ENCODE assay signal across 15 cellular contexts in the genomic region with DNA sequence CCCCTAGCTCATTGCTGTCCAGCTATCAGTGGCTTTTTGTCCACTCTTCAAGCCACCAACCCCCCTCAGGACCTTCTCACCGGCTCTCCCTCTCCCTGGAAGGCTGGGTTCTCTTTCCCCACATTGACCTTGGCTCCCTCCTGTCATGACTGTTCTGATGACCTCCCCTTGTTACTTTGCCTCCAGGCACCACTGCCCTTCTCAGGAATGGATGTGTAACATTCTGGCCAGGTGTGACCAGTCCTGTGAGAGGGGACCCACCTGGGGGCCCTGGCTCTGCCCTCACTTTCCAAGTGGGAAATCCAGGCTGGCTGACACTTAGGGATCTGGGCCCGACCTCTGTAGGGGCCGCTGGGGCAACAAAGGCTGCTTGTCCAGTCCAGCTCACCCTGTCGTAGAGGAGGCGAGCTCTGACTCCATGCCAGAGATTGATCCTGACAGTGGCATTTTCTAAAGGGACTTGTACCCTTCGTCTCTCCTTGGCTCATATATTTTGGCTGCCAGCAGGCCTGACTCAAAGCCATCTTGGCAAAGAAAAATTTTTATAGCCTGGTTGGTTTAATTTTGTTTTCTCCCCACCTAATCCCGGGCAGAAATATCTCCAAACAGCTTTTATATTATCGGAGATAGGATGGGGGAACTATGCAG. TPM values are rescaled to one million over a fixed set of nuclear protein-coding genes. Genes with fewer than 3 reads are reported as not detected.
DNase-seq lines count a peak whose midpoint lies in the region; ATAC-seq and TF ChIP-seq lines count a peak whose summit lies in the region.
"Had no signal": no experiment of that assay in that cellular context is flagged by ENCODE, and none has a peak within 500 bp of the region (broad histone marks: within the 10 kb centered on the region; RNA-seq: fewer than 3 reads in every experiment).

No MANE protein-coding gene starts in this region.

- peak overlapping the region; percentile 56 for H3K27ac ChIP-seq in VCaP
- H3K27ac ChIP-seq: colonic mucosa, GM23248, thoracic aorta had no signal

- H3K4me1 Mint-ChIP-seq in stimulated activated naive CD8-positive, alpha-beta T cell treated with anti-CD3 and anti-CD28 coated beads, Interleukin-15, Interleukin-2, amounts not matched to agents 100 ng/mL and 50 ng/mL, for 24 hours (ENCODE audit: low read depth), result peaks cover 23% of the 10 kb centered on the region

- ATAC-seq in stimulated activated naive CD8-positive, alpha-beta T cell treated with anti-CD3 and anti-CD28 coated beads, Interleukin-15, Interleukin-2, amounts not matched to agents 100 U/mL and 50 U/mL, for 24 hours, result no peak
- no peak for ATAC-seq in HG03139 (IDR thresholded peaks at IDR 0.05; ENCODE audit: unreplicated experiment)

- H3K27me3 Mint-ChIP-seq in stimulated activated naive CD8-positive, alpha-beta T cell treated with anti-CD3 and anti-CD28 coated beads, Interleukin-15, Interleukin-2, amounts not matched to agents 100 ng/mL and 50 ng/mL, for 24 hours, result no peaks in the 10 kb centered on the region

- H3K4me3 Mint-ChIP-seq in stimulated activated naive CD8-positive, alpha-beta T cell treated with anti-CD3 and anti-CD28 coated beads, Interleukin-15, Interleukin-2, amounts not matched to agents 100 ng/mL and 50 ng/mL, for 24 hours, result no peak overlapping the region

- TF ChIP-seq CTCF in VCaP (conservative IDR thresholded peaks at IDR 0.05), result no peak

- no peaks in the 10 kb centered on the region for H3K36me3 Mint-ChIP-seq in stimulated activated naive CD8-positive, alpha-beta T cell treated with anti-CD3 and anti-CD28 coated beads, Interleukin-15, Interleukin-2, amounts not matched to agents 100 ng/mL and 50 ng/mL, for 24 hours (ENCODE audit: low read depth)

- DNase-seq in stimulated activated naive CD8-positive, alpha-beta T cell treated with anti-CD3 and anti-CD28 coated beads, Interleukin-15, Interleukin-2, amounts not matched to agents 100 U/mL and 50 U/mL, for 24 hours, result no peak
- DNase-seq in medulla oblongata (ENCODE audit: extremely low spot score) (peak; percentile 21), NCI-H510A (lab: John Stamatoyannopoulos, UW) (no peak), MG63 (no peak), T-helper 9 cell (no peak)
- DNase-seq: activated effector memory CD4-positive, alpha-beta T cell treated with anti-CD3 and anti-CD28 coated beads, Interleukin-2, amount 50 U/mL, for 16 hours; colonic mucosa; GM23248; NCI-H2081; NCI-H774; stimulated activated CD4-positive, alpha-beta T cell treated with anti-CD3 and anti-CD28 coated beads, Interleukin-4, amount 100 ng/mL, for 1 hour had no signal

- H3K9me3 ChIP-seq in MG63, result no peaks in the 10 kb centered on the region
- H3K9me3 ChIP-seq: colonic mucosa, thoracic aorta had no signal

- H3K27ac Mint-ChIP-seq in stimulated activated naive CD8-positive, alpha-beta T cell treated with anti-CD3 and anti-CD28 coated beads, Interleukin-15, Interleukin-2, amounts not matched to agents 100 ng/mL and 50 ng/mL, for 24 hours, result peak overlapping the region; percentile 60

- no peak overlapping the region for H3K4me3 ChIP-seq in MG63
- H3K4me3 ChIP-seq: colonic mucosa, GM23248, thoracic aorta had no signal

- H3K9me3 Mint-ChIP-seq in stimulated activated naive CD8-positive, alpha-beta T cell treated with anti-CD3 and anti-CD28 coated beads, Interleukin-15, Interleukin-2, amounts not matched to agents 100 ng/mL and 50 ng/mL, for 24 hours, result no peaks in the 10 kb centered on the region

- H3K27me3 ChIP-seq in MG63, result no peaks in the 10 kb centered on the region
- H3K27me3 ChIP-seq: colonic mucosa had no signal

- no peaks in the 10 kb centered on the region for H3K36me3 ChIP-seq in MG63
- H3K36me3 ChIP-seq: colonic mucosa, thoracic aorta had no signal

RNA-seq across cellular contexts. Expression of gene USP24, which starts 37.9 kb away (rescaled TPM):
- 9.9 and 12.3 TPM in 2 replicates for total RNA-seq in MG63 (2014; rRNA removed; shearing (Covaris generic); ENCODE audit: low replicate concordance)
